8 cellular contexts compared by ENCODE assay signal in genomic region chr1:244862354-244862698, GRCh38. TPM values are rescaled to one million over a fixed set of nuclear protein-coding genes. Genes with fewer than 3 reads are reported as not detected.
DNase-seq lines count a peak whose midpoint lies in the region; ATAC-seq, FAIRE-seq and TF ChIP-seq lines count a peak whose summit lies in the region.

No MANE protein-coding gene starts in this region.

- peaks cover 65% of the 10 kb centered on the region for H3K79me2 ChIP-seq in keratinocyte (ENCODE audit: control insufficient read depth, insufficient read depth, low read length)

- intact Hi-C loops in activated T-helper 2 cell treated with anti-CD3 and anti-CD28 coated beads, Interferon-gamma antibody, Interleukin-2, Interleukin-4, amounts not matched to agents 10 μg/mL and 5 μg/mL and 100 μg/mL, durations not matched to agents 14 hours and 24 hours and 36 hours (cut with micrococcal nuclease) = loop anchor here (1.0 to 10.0 kb wide), 5 partner anchors 11 to 1702 kb away; partner anchors contain the start of genes CEP170, CNST, SDCCAG8 and TFB2M

- no peaks in the 10 kb centered on the region for H3K27me3 Mint-ChIP-seq in stimulated activated naive CD8-positive, alpha-beta T cell treated with anti-CD3 and anti-CD28 coated beads, Interleukin-15, Interleukin-2, amounts not matched to agents 100 ng/mL and 50 ng/mL, for 24 hours
- no peaks in the 10 kb centered on the region for H3K27me3 Mint-ChIP-seq in activated T-helper 2 cell treated with anti-CD3 and anti-CD28 coated beads, Interferon-gamma antibody, Interleukin-2, Interleukin-4, amounts not matched to agents 10 μg/mL and 5 μg/mL and 100 μg/mL, durations not matched to agents 14 hours and 24 hours and 36 hours (ENCODE audit: low read depth)

- peak overlapping the region; percentile 93 for H3K4me2 ChIP-seq in keratinocyte (ENCODE audit: control insufficient read depth, extremely low read depth, insufficient read depth, low read depth, low read length)

- H3K9me3 Mint-ChIP-seq in stimulated activated naive CD8-positive, alpha-beta T cell treated with anti-CD3 and anti-CD28 coated beads, Interleukin-15, Interleukin-2, amounts not matched to agents 100 ng/mL and 50 ng/mL, for 24 hours = no peaks in the 10 kb centered on the region
- no peaks in the 10 kb centered on the region for H3K9me3 Mint-ChIP-seq in activated T-helper 2 cell treated with anti-CD3 and anti-CD28 coated beads, Interferon-gamma antibody, Interleukin-2, Interleukin-4, amounts not matched to agents 10 μg/mL and 5 μg/mL and 100 μg/mL, durations not matched to agents 14 hours and 24 hours and 36 hours

- H4K20me1 ChIP-seq in keratinocyte (ENCODE audit: control insufficient read depth, extremely low read depth, insufficient read depth, low read length) = peaks cover 36% of the 10 kb centered on the region

- H3K4me1 ChIP-seq in keratinocyte (ENCODE audit: control insufficient read depth, extremely low read depth, insufficient read depth, low read length) = peaks cover 22% of the 10 kb centered on the region

- no peaks in the 10 kb centered on the region for H3K9me1 ChIP-seq in keratinocyte (ENCODE audit: control insufficient read depth, extremely low read depth, insufficient read depth, low read length)

- FAIRE-seq in keratinocyte (lab: Jason Lieb, UNC) = no peak

- TF ChIP-seq CTCF in keratinocyte (optimal IDR thresholded peaks at IDR 0.05 in 1 of 3, IDR thresholded peaks at IDR 0.05 in 1 of 3, conservative IDR thresholded peaks at IDR 0.05 in 1 of 3; ENCODE audit: extremely low read depth in 1 of 3, insufficient read depth in 2 of 3, low read length in 3 of 3) (no peak), GM20000 (IDR thresholded peaks at IDR 0.05; ENCODE audit: extremely low read depth, missing control alignments) (no peak)

- H2AFZ ChIP-seq in keratinocyte (ENCODE audit: control insufficient read depth, low read length) = no peak overlapping the region

- peak overlapping the region; percentile 99 for H3K27ac Mint-ChIP-seq in stimulated activated naive CD8-positive, alpha-beta T cell treated with anti-CD3 and anti-CD28 coated beads, Interleukin-15, Interleukin-2, amounts not matched to agents 100 ng/mL and 50 ng/mL, for 24 hours
- H3K27ac Mint-ChIP-seq in activated T-helper 2 cell treated with anti-CD3 and anti-CD28 coated beads, Interferon-gamma antibody, Interleukin-2, Interleukin-4, amounts not matched to agents 10 μg/mL and 5 μg/mL and 100 μg/mL, durations not matched to agents 14 hours and 24 hours and 36 hours = peak overlapping the region; percentile 98

- no peak for DNase-seq in stimulated activated naive CD8-positive, alpha-beta T cell treated with anti-CD3 and anti-CD28 coated beads, Interleukin-15, Interleukin-2, amounts not matched to agents 100 U/mL and 50 U/mL, for 24 hours
- no peak for DNase-seq in activated T-helper 2 cell treated with anti-CD3 and anti-CD28 coated beads, Interferon-gamma antibody, Interleukin-2, Interleukin-4, amounts not matched to agents 10 μg/mL and 5 μg/mL and 100 μg/mL, durations not matched to agents 14 hours and 24 hours and 36 hours (ENCODE audit: low spot score)
- DNase-seq in keratinocyte (ENCODE audit: low read depth, low spot score) = no peak
- DNase-seq in iPS-NIHi7 (ENCODE audit: extremely low spot score) = no peak
- no peak for DNase-seq in GM20000 (ENCODE audit: low spot score)
- no peak for DNase-seq in NCI-H1417 treated with DMSO at 0.1 percent for 48 hours (lab: John Stamatoyannopoulos, UW)

- peak overlapping the region; percentile 97 for H3K9ac ChIP-seq in keratinocyte (ENCODE audit: control insufficient read depth, extremely low read depth, insufficient read depth, low read length)

- peak overlapping the region; percentile 97 for H3K4me3 Mint-ChIP-seq in stimulated activated naive CD8-positive, alpha-beta T cell treated with anti-CD3 and anti-CD28 coated beads, Interleukin-15, Interleukin-2, amounts not matched to agents 100 ng/mL and 50 ng/mL, for 24 hours
- peak overlapping the region; percentile 99 for H3K4me3 Mint-ChIP-seq in activated T-helper 2 cell treated with anti-CD3 and anti-CD28 coated beads, Interferon-gamma antibody, Interleukin-2, Interleukin-4, amounts not matched to agents 10 μg/mL and 5 μg/mL and 100 μg/mL, durations not matched to agents 14 hours and 24 hours and 36 hours (ENCODE audit: low read depth)

- no peak for ATAC-seq in stimulated activated naive CD8-positive, alpha-beta T cell treated with anti-CD3 and anti-CD28 coated beads, Interleukin-15, Interleukin-2, amounts not matched to agents 100 U/mL and 50 U/mL, for 24 hours

- dilution Hi-C loops in keratinocyte (cut with MboI; ENCODE audit: extremely low pct_ligation_motif_present, low sequenced_read_pairs) = no loop called here

- no peaks in the 10 kb centered on the region for H3K9me3 ChIP-seq in keratinocyte (ENCODE audit: control insufficient read depth, low read depth, low read length)

- peaks cover 63% of the 10 kb centered on the region for H3K36me3 Mint-ChIP-seq in stimulated activated naive CD8-positive, alpha-beta T cell treated with anti-CD3 and anti-CD28 coated beads, Interleukin-15, Interleukin-2, amounts not matched to agents 100 ng/mL and 50 ng/mL, for 24 hours (ENCODE audit: low read depth)
- H3K36me3 Mint-ChIP-seq in activated T-helper 2 cell treated with anti-CD3 and anti-CD28 coated beads, Interferon-gamma antibody, Interleukin-2, Interleukin-4, amounts not matched to agents 10 μg/mL and 5 μg/mL and 100 μg/mL, durations not matched to agents 14 hours and 24 hours and 36 hours (ENCODE audit: low read depth) = peaks cover 63% of the 10 kb centered on the region

- peaks cover 17 to 24% of the 10 kb centered on the region in 2 experiments for H3K36me3 ChIP-seq in keratinocyte (ENCODE audit: control insufficient read depth in 2 of 2, extremely low read depth in 1 of 2, insufficient read depth in 2 of 2, low read length in 2 of 2)

- no peaks in the 10 kb centered on the region for H3K27me3 ChIP-seq in keratinocyte (ENCODE audit: control insufficient read depth, extremely low read depth, insufficient read depth, low read length)

- H3K4me3 ChIP-seq in keratinocyte (ENCODE audit: control insufficient read depth in 2 of 3, extremely low read depth in 1 of 3, insufficient read depth in 2 of 3, low read depth in 1 of 3, low read length in 3 of 3) = peak overlapping the region; percentile 77 to 100 (median 88)

- H3K4me1 Mint-ChIP-seq in stimulated activated naive CD8-positive, alpha-beta T cell treated with anti-CD3 and anti-CD28 coated beads, Interleukin-15, Interleukin-2, amounts not matched to agents 100 ng/mL and 50 ng/mL, for 24 hours (ENCODE audit: low read depth) = peaks cover 69% of the 10 kb centered on the region
- peaks cover 54% of the 10 kb centered on the region for H3K4me1 Mint-ChIP-seq in activated T-helper 2 cell treated with anti-CD3 and anti-CD28 coated beads, Interferon-gamma antibody, Interleukin-2, Interleukin-4, amounts not matched to agents 10 μg/mL and 5 μg/mL and 100 μg/mL, durations not matched to agents 14 hours and 24 hours and 36 hours (ENCODE audit: low read depth)

- H3K27ac ChIP-seq in keratinocyte (ENCODE audit: control insufficient read depth, insufficient read depth, low read length) (peak overlapping the region; percentile 96), temporal lobe (ENCODE audit: low read depth, low read length) (peak overlapping the region; percentile 87)

RNA-seq across cellular contexts. Expression of gene HNRNPU, which starts 2.0 kb away (rescaled TPM):
- total RNA-seq in activated T-helper 2 cell treated with anti-CD3 and anti-CD28 coated beads, Interferon-gamma antibody, Interleukin-2, Interleukin-4, amounts not matched to agents 10 μg/mL and 5 μg/mL and 100 μg/mL, durations not matched to agents 14 hours and 24 hours and 36 hours = 569 and 589 TPM in 2 replicates
- polyA plus RNA-seq in keratinocyte = 84.3 to 220 TPM (median 179 TPM) in 3 replicates
- polyA plus RNA-seq in keratinocyte (2011; ENCODE audit: low read depth) = 315 TPM
- polyA plus RNA-seq in keratinocyte (2011; cell fraction: cytosol; rRNA removed) = 137 and 170 TPM in 2 replicates
- 143 and 243 TPM in 2 replicates for polyA plus RNA-seq in keratinocyte (2011; cell fraction: nucleus; rRNA removed)
- polyA plus RNA-seq in keratinocyte (2012; ENCODE audit: low replicate concordance) = 122 and 335 TPM in 2 replicates
- 70.5 to 206 TPM (median 92.8 TPM) in 3 replicates for polyA minus RNA-seq in keratinocyte
- polyA minus RNA-seq in keratinocyte (2011; cell fraction: cytosol; rRNA and poly(A)+ RNA removed) = 182 TPM
- polyA minus RNA-seq in keratinocyte (2011; cell fraction: nucleus; rRNA and poly(A)+ RNA removed) = 95.7 and 181 TPM in 2 replicates
- 443 TPM for total RNA-seq in temporal lobe

RNA-seq across cellular contexts. Expression of gene COX20, which starts 26.9 kb away (rescaled TPM):
- total RNA-seq in activated T-helper 2 cell treated with anti-CD3 and anti-CD28 coated beads, Interferon-gamma antibody, Interleukin-2, Interleukin-4, amounts not matched to agents 10 μg/mL and 5 μg/mL and 100 μg/mL, durations not matched to agents 14 hours and 24 hours and 36 hours = 27.1 and 33.2 TPM in 2 replicates
- polyA plus RNA-seq in keratinocyte = 22.6 to 66.1 TPM (median 23.9 TPM) in 3 replicates
- 124 TPM for polyA plus RNA-seq in keratinocyte (2011; ENCODE audit: low read depth)
- polyA plus RNA-seq in keratinocyte (2011; cell fraction: cytosol; rRNA removed) = 27.6 and 35.7 TPM in 2 replicates
- 10.5 and 17.3 TPM in 2 replicates for polyA plus RNA-seq in keratinocyte (2011; cell fraction: nucleus; rRNA removed)
- 19.2 and 36.5 TPM in 2 replicates for polyA plus RNA-seq in keratinocyte (2012; ENCODE audit: low replicate concordance)
- 1.1 to 8.0 TPM (median 3.2 TPM) in 3 replicates for polyA minus RNA-seq in keratinocyte
- 8.1 TPM for polyA minus RNA-seq in keratinocyte (2011; cell fraction: cytosol; rRNA and poly(A)+ RNA removed)
- polyA minus RNA-seq in keratinocyte (2011; cell fraction: nucleus; rRNA and poly(A)+ RNA removed) = 2.3 and 5.4 TPM in 2 replicates
- 70.8 TPM for total RNA-seq in temporal lobe
